Comparison of ENCODE assay signal across 9 cellular contexts in the genomic region with DNA sequence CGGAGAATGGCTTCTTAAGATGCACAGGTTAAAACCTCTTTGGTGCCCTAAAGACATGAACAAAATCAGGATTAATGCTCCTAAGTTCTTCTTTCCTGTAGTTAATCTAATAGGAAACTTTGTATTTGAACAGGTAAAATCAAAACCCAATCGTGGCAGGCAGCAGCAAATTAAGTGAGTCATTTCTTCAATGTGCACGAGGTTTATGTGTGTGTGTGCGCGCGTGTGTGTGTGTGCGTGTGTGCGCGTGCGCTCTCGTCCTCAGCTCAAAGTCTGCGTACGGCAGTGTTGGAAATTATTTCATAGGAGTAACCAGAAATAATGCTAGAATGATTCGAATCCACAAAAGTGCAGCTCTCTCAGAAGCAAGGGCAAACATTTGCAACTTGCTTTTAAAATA. TPM values are rescaled to one million over a fixed set of nuclear protein-coding genes. Genes with fewer than 3 reads are reported as not detected.
A peak's percentile ranks its signal among the peaks of the same experiment; 100 is the strongest.
DNase-seq lines count a peak whose midpoint lies in the region; ATAC-seq and TF ChIP-seq lines count a peak whose summit lies in the region.
"Had no signal": no experiment of that assay in that cellular context is flagged by ENCODE, and none has a peak within 500 bp of the region (broad histone marks: within the 10 kb centered on the region; RNA-seq: fewer than 3 reads in every experiment).

No MANE protein-coding gene starts in this region.

- peaks cover 11% of the 10 kb centered on the region for H3F3A ChIP-seq in neural cell (ENCODE audit: insufficient read depth, low read length, poor library complexity, severe bottlenecking)

- H3K9me3 Mint-ChIP-seq in Caco-2 (ENCODE audit: unreplicated experiment) = no peaks in the 10 kb centered on the region

- no peak for TF ChIP-seq RAD21 in neural cell (conservative IDR thresholded peaks at IDR 0.05)

- H3K23ac ChIP-seq in trophoblast cell (ENCODE audit: low read length) = no peak overlapping the region

- H3K4me2 ChIP-seq in neural cell (ENCODE audit: low read length) (peak overlapping the region; percentile 34), trophoblast cell (ENCODE audit: low read length) (no peak overlapping the region)

- H4K8ac ChIP-seq in trophoblast cell (ENCODE audit: low read depth, low read length) = no peak overlapping the region

- H3K27ac Mint-ChIP-seq in Caco-2 (ENCODE audit: unreplicated experiment) = no peak overlapping the region

- H3K27me3 ChIP-seq in Caco-2 (replicated peaks; ENCODE audit: control insufficient read depth, insufficient read depth, low read length) (no peaks in the 10 kb centered on the region), neural cell (ENCODE audit: insufficient read depth, low read depth, low read length) (peaks cover 11% of the 10 kb centered on the region), trophoblast cell (ENCODE audit: insufficient read depth, low read length) (peaks cover 28% of the 10 kb centered on the region)

- H3K4me3 ChIP-seq in Caco-2 (ENCODE audit: low read depth, low read length) = no peak overlapping the region; the same call in 1 of the 2 replicates
- H3K4me3 ChIP-seq in choroid plexus epithelial cell (ENCODE audit: low read depth, low read length) = no peak overlapping the region
- H3K4me3 ChIP-seq in neural cell (ENCODE audit: low read length) = peak overlapping the region; percentile 72
- no peak overlapping the region for H3K4me3 ChIP-seq in trophoblast cell (ENCODE audit: low read depth, low read length)

- CTCF ChIA-PET in Caco-2 (lab: Charles Lee) = no interaction called here

- H3K27me3 Mint-ChIP-seq in Caco-2 (ENCODE audit: insufficient read depth, unreplicated experiment) = peaks cover 2% of the 10 kb centered on the region

- no peak for TF ChIP-seq EP300 in neural cell (conservative IDR thresholded peaks at IDR 0.05; ENCODE audit: poor library complexity, severe bottlenecking)

- H3K9ac ChIP-seq in neural cell (ENCODE audit: low read length) = peak overlapping the region; percentile 54
- H3K9ac ChIP-seq in trophoblast cell (ENCODE audit: low read length) = no peak overlapping the region

- no peak overlapping the region for H3K18ac ChIP-seq in trophoblast cell (ENCODE audit: low read length)

- no peak overlapping the region for H3K14ac ChIP-seq in trophoblast cell (ENCODE audit: low read length)

- DNase-seq in Caco-2 (no peak), NCI-H1417 treated with DMSO at 0.1 percent for 48 hours (lab: John Stamatoyannopoulos, UW) (peak; percentile 3), choroid plexus epithelial cell (ENCODE audit: low read depth) (peak; percentile 10), trophoblast cell (no peak), NCI-H1436 (lab: John Stamatoyannopoulos, UW) (no peak), SKM-1 treated with dmso at 0.1 percent for 144 hours (lab: John Stamatoyannopoulos, UW; ENCODE audit: unreplicated experiment) (no peak)

- H3K9me2 ChIP-seq in neural cell (ENCODE audit: insufficient read depth, low read length) = no peaks in the 10 kb centered on the region

- H2BK120ac ChIP-seq in trophoblast cell (ENCODE audit: insufficient read depth, low read length, poor library complexity) = no peak overlapping the region

- no peak for ATAC-seq in GM18870 (IDR thresholded peaks at IDR 0.05; ENCODE audit: unreplicated experiment)

- H2BK5ac ChIP-seq in trophoblast cell (ENCODE audit: low read depth, low read length, poor library complexity) = no peak overlapping the region

- H2AFZ ChIP-seq in neural cell (ENCODE audit: low read depth, low read length) = no peak overlapping the region
- H2AFZ ChIP-seq in trophoblast cell (ENCODE audit: insufficient read depth, low read length, poor library complexity) = no peak overlapping the region

- H2BK12ac ChIP-seq in trophoblast cell (ENCODE audit: low read length) = no peak overlapping the region

- no peak for TF ChIP-seq CTCF in Caco-2 (IDR thresholded peaks at IDR 0.05; ENCODE audit: insufficient read depth in 1 of 2, low read depth in 1 of 2, low read length in 1 of 2, severe bottlenecking in 1 of 2, unreplicated experiment in 1 of 2)
- TF ChIP-seq CTCF in choroid plexus epithelial cell (conservative IDR thresholded peaks at IDR 0.05; ENCODE audit: low read depth, low read length) = no peak
- no peak for TF ChIP-seq CTCF in neural cell (IDR thresholded peaks at IDR 0.05; ENCODE audit: poor library complexity, severe bottlenecking)

- WGBS in trophoblast cell (ENCODE audit: extremely low coverage, insufficient coverage, insufficient read length) = no CpG with 5 or more reads among the region's 14 CpGs

- H3K4ac ChIP-seq in trophoblast cell (ENCODE audit: low read depth, low read length) = no peak overlapping the region

- H4K12ac ChIP-seq in trophoblast cell (ENCODE audit: low read depth, low read length) = no peak overlapping the region

- H3K9me3 ChIP-seq in Caco-2 (no peaks in the 10 kb centered on the region), neural cell (ENCODE audit: low read length) (no peaks in the 10 kb centered on the region), trophoblast cell (ENCODE audit: insufficient read depth, low read depth, low read length) (peaks cover 7% of the 10 kb centered on the region)

- no peak overlapping the region for H2AK5ac ChIP-seq in trophoblast cell (ENCODE audit: low read length)

- H3K27ac ChIP-seq in neural cell (ENCODE audit: low read length) (no peak overlapping the region), trophoblast cell (ENCODE audit: low read depth, low read length) (no peak overlapping the region)
- H3K27ac ChIP-seq: epithelial cell of prostate had no signal

- H3K4me3 Mint-ChIP-seq in Caco-2 (ENCODE audit: unreplicated experiment) = peak overlapping the region; percentile 78

- H3K36me3 ChIP-seq in Caco-2 (ENCODE audit: control insufficient read depth, insufficient read depth, low read length) (no peaks in the 10 kb centered on the region), neural cell (ENCODE audit: insufficient read depth, low read length) (no peaks in the 10 kb centered on the region), trophoblast cell (ENCODE audit: control insufficient read depth in 1 of 2, insufficient read depth in 2 of 2, low read length in 2 of 2) (no peaks in the 10 kb centered on the region)

- H4K91ac ChIP-seq in trophoblast cell (ENCODE audit: low read depth, low read length) = no peak overlapping the region

- intact Hi-C loops in Caco-2 (cut with micrococcal nuclease; ENCODE audit: unreplicated experiment) = no loop called here

- peaks cover 8% of the 10 kb centered on the region; the same call in 1 of the 2 replicates for H3K4me1 ChIP-seq in Caco-2
- H3K4me1 ChIP-seq in trophoblast cell (ENCODE audit: control insufficient read depth in 1 of 2, insufficient read depth in 2 of 2, low read length in 2 of 2) = peaks cover 8 to 10% of the 10 kb centered on the region in 2 experiments

- no TSS peak for BruUV-seq in Caco-2 (replicated peaks; lab: Mats Ljungman, UMichigan)

- peaks cover 6% of the 10 kb centered on the region for H3K4me1 Mint-ChIP-seq in Caco-2 (ENCODE audit: low read depth, unreplicated experiment)

- POLR2A ChIA-PET in Caco-2 (lab: Charles Lee) = no interaction called here

- no peaks in the 10 kb centered on the region for H3K79me1 ChIP-seq in trophoblast cell (ENCODE audit: low read length)

- no peaks in the 10 kb centered on the region for H3K79me2 ChIP-seq in neural cell (replicated peaks; ENCODE audit: insufficient read depth, low read length)
- no peaks in the 10 kb centered on the region for H3K79me2 ChIP-seq in trophoblast cell (ENCODE audit: control insufficient read depth, insufficient read depth, low read length, poor library complexity)

- H3K36me3 Mint-ChIP-seq in Caco-2 (ENCODE audit: insufficient read depth, unreplicated experiment) = no peaks in the 10 kb centered on the region

- no peaks in the 10 kb centered on the region for H4K20me1 ChIP-seq in neural cell (ENCODE audit: insufficient read depth)

TF ChIP-seq in neural cell, 6 proteins besides CTCF, POLR2A, EP300 and RAD21:
- TF ChIP-seq POLR2AphosphoS5 (IDR thresholded peaks at IDR 0.05) = no peak
- no peak for TF ChIP-seq TAF1 (IDR thresholded peaks at IDR 0.05; ENCODE audit: low read depth)
- no peak for TF ChIP-seq SMC3 (conservative IDR thresholded peaks at IDR 0.05; ENCODE audit: poor library complexity)

RNA-seq across cellular contexts. Expression of a gene that starts 0.9 kb away (rescaled TPM):
- total RNA-seq in Caco-2 (2022) = 2.4 and 6.8 TPM in 2 replicates
- 4.5 and 5.0 TPM in 2 replicates for polyA plus RNA-seq in neural cell
- polyA minus RNA-seq in neural cell = 4.1 and 5.0 TPM in 2 replicates
- 0.10 and 0.19 TPM in 2 replicates for polyA plus RNA-seq in trophoblast cell (2013)

Comparison
In these comparisons a context has a peak if more than half of its experiments do, and no peak if none do; other contexts are left out.
1. DNase-seq: peak in NCI-H1417 treated with DMSO at 0.1 percent for 48 hours (single experiment) and choroid plexus epithelial cell (single experiment); none in Caco-2 (0 of 2), trophoblast cell (0 of 2), NCI-H1436 (single experiment) and SKM-1 treated with dmso at 0.1 percent for 144 hours (single experiment).